1 cellular context compared by ENCODE assay signal in genomic region chr1:151512801-151513625, GRCh38.
A peak's percentile ranks its signal among the peaks of the same experiment; 100 is the strongest.
TF ChIP-seq lines count a peak whose summit lies in the region.

No MANE protein-coding gene starts in this region.

TF ChIP-seq in HEK293, 187 proteins besides CTCF, POLR2A, EP300 and RAD21 (continued from another document):
- TF ChIP-seq ZNF48 (tag by site-specific recombination; IDR thresholded peaks at IDR 0.05): no peak
- 0 out of 2 replicates have a peak, but pooled peaks have one; percentile 7 for TF ChIP-seq SP2 (tag by site-specific recombination; IDR thresholded peaks at IDR 0.05)
- 0 out of 2 replicates have a peak, but pooled peaks have one; percentile 13 for TF ChIP-seq EGR2 (tag by site-specific recombination; IDR thresholded peaks at IDR 0.05; ENCODE audit: low read depth)
- TF ChIP-seq GLI4 (tag by site-specific recombination; IDR thresholded peaks at IDR 0.05): no peak
- peak; percentile 89 for TF ChIP-seq ZNF341 (tag by site-specific recombination; IDR thresholded peaks at IDR 0.05; ENCODE audit: low read depth)
- peak; percentile 31; the same call in 1 of the 2 replicates for TF ChIP-seq GLIS2 (tag by site-specific recombination; IDR thresholded peaks at IDR 0.05)
- peak; percentile 80 for TF ChIP-seq GLIS1 (tag by site-specific recombination; IDR thresholded peaks at IDR 0.05)
- peak; percentile 41 for TF ChIP-seq ZFHX2 (tag by site-specific recombination; conservative IDR thresholded peaks at IDR 0.05)
- TF ChIP-seq ZNF488 (tag by site-specific recombination; IDR thresholded peaks at IDR 0.05): no peak
- TF ChIP-seq ZNF600 (tag by site-specific recombination; IDR thresholded peaks at IDR 0.05): peak; percentile 48; the same call in 1 of the 2 replicates
